In the genomic region with DNA sequence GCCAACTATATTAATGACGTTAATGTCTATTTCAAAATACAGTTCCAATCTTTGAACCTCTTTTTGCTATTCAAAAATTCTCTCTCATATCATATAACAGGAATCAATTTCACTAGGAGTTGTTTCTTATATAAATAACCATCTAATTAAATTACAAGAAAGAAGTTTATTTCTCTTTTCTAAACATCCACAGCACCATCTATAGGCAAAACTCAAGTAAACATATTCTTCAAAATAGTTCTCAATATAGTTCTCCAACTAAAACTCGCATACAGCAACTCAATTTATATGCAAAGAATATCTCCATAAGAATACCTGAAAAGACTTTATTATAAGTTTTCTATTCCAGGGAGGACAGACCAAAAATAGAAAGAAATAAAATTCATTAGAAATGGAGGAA, we compare ENCODE assay signal across 15 cellular contexts.
DNase-seq lines count a peak whose midpoint lies in the region; TF ChIP-seq lines count a peak whose summit lies in the region.
"Had no signal": no experiment of that assay in that cellular context is flagged by ENCODE, and none has a peak within 500 bp of the region (broad histone marks: within the 10 kb centered on the region; RNA-seq: fewer than 3 reads in every experiment).

No MANE protein-coding gene starts in this region.

- no peaks in the 10 kb centered on the region for H3K9me3 Mint-ChIP-seq in type B pancreatic cell

- H3K4me3 Mint-ChIP-seq in type B pancreatic cell = no peak overlapping the region

- DNase-seq in GM13977 (ENCODE audit: low spot score) (no peak), NAMALWA (ENCODE audit: low spot score) (peak; percentile 14), choroid plexus epithelial cell (ENCODE audit: low read depth) (peak; percentile 4), type B pancreatic cell (ENCODE audit: extremely low spot score, unreplicated experiment) (no peak), NOMO-1 treated with DMSO at 0.1 percent for 48 hours (lab: John Stamatoyannopoulos, UW; ENCODE audit: unreplicated experiment) (no peak), NCI-H2171 (lab: John Stamatoyannopoulos, UW) (no peak)
- DNase-seq in activated naive CD4-positive, alpha-beta T cell (lab: John Stamatoyannopoulos, UW) = no peak
- DNase-seq: DMS153, EL, H7, NCI-H1092, NCI-H1694 treated with DMSO at 0.1 percent for 48 hours, NCI-H510A, T-helper 1 cell had no signal

- H3K36me3 Mint-ChIP-seq in type B pancreatic cell = peaks cover 42% of the 10 kb centered on the region

- no peaks in the 10 kb centered on the region for H3K4me1 Mint-ChIP-seq in type B pancreatic cell (ENCODE audit: unreplicated experiment)

- no peak overlapping the region for H3K27ac Mint-ChIP-seq in type B pancreatic cell

- H3K27me3 Mint-ChIP-seq in type B pancreatic cell = no peaks in the 10 kb centered on the region

- TF ChIP-seq CTCF in GM13977 (IDR thresholded peaks at IDR 0.05; ENCODE audit: extremely low read depth, insufficient read depth, missing control alignments) (peak; percentile 8), choroid plexus epithelial cell (conservative IDR thresholded peaks at IDR 0.05; ENCODE audit: low read depth, low read length) (no peak), type B pancreatic cell (conservative IDR thresholded peaks at IDR 0.05) (peak; percentile 22)

- H3K4me3 ChIP-seq in choroid plexus epithelial cell (ENCODE audit: low read depth, low read length) = no peak overlapping the region
- H3K4me3 ChIP-seq: BLaER1 treated with 17β-estradiol and CSF1 and Interleukin-3, amounts not matched to agents 10 nM and 100 nM had no signal

- in situ Hi-C loops in GM13977 (cut with MboI; ENCODE audit: low pct_unique_long_range_greater_than_20kb, low sequenced_read_pairs, unreplicated experiment) = no loop called here

Comparison
In these comparisons a context has a peak if more than half of its experiments do, and no peak if none do; other contexts are left out.
1. DNase-seq: peak in NAMALWA (single experiment) and choroid plexus epithelial cell (single experiment); none in GM13977 (single experiment), type B pancreatic cell (single experiment), NOMO-1 treated with DMSO at 0.1 percent for 48 hours (single experiment), NCI-H2171 (single experiment) and activated naive CD4-positive, alpha-beta T cell (0 of 4).